ENCODE assay signal across 8 cellular contexts in genomic region chr10:103584216-103585010, GRCh38.
A peak's percentile ranks its signal among the peaks of the same experiment; 100 is the strongest.
DNase-seq lines count a peak whose midpoint lies in the region; ATAC-seq, FAIRE-seq and TF ChIP-seq lines count a peak whose summit lies in the region.

No MANE protein-coding gene starts in this region.

- TF ChIP-seq CTCF in foreskin fibroblast (IDR thresholded peaks at IDR 0.05; ENCODE audit: low read depth, low read length) = no peak

- peaks cover 0 to 3% of the 10 kb centered on the region in 2 donors for H3K4me1 ChIP-seq in small intestine (ENCODE audit: control insufficient read depth in 2 of 2, insufficient read depth in 1 of 2, low read depth in 1 of 2, low read length in 1 of 2)

- H3K9me3 ChIP-seq in small intestine (ENCODE audit: control insufficient read depth, low read depth) = no peaks in the 10 kb centered on the region

- H3K4me3 ChIP-seq in foreskin fibroblast (ENCODE audit: low read depth in 1 of 2, low read length in 2 of 2) (peak overlapping the region; percentile 44 to 57), small intestine (ENCODE audit: low read depth in 1 of 2, low read length in 2 of 2) (peak overlapping the region in 1 of 2 donors; percentile 59)

- 12 to 39% (median 25%) methylated on average over 83 to 111 of the region's 111 CpGs for WGBS in small intestine, 3 donors

- ATAC-seq in HG02678 (IDR thresholded peaks at IDR 0.05; ENCODE audit: unreplicated experiment) (peak; percentile 55), GM19395 (IDR thresholded peaks at IDR 0.05; ENCODE audit: unreplicated experiment) (no peak)

- FAIRE-seq in small intestine (lab: Jason Lieb, UNC) = no peak

- H3K27ac ChIP-seq in small intestine (ENCODE audit: low read depth in 1 of 2, low read length in 1 of 2) = peak overlapping the region in 1 of 2 donors; percentile 9

- peaks cover 0 to 1% of the 10 kb centered on the region in 2 donors for H3K36me3 ChIP-seq in small intestine (ENCODE audit: control insufficient read depth in 2 of 2, insufficient read depth in 2 of 2, low read length in 2 of 2)

- H3K27me3 ChIP-seq in small intestine (ENCODE audit: control insufficient read depth in 2 of 2, insufficient read depth in 2 of 2, low read length in 2 of 2) = no peaks in the 10 kb centered on the region

- DNase-seq in activated CD8-positive, alpha-beta memory T cell treated with anti-CD3 and anti-CD28 coated beads, Interleukin-2, amount 50 U/mL, for 1 hour (ENCODE audit: extremely low read depth) = peak; percentile 21
- DNase-seq in foreskin fibroblast (peak; percentile 52 to 80), small intestine (no peak), epidermal melanocyte (ENCODE audit: insufficient read length, low spot score) (no peak), COR-L47 (lab: John Stamatoyannopoulos, UW) (no peak)
- peak in 3 of 4 experiments; percentile 33 to 50 (median 42) for DNase-seq in stimulated activated CD4-positive, alpha-beta T cell treated with anti-CD3 and anti-CD28 coated beads, Interleukin-1b, Interleukin-23, amount 100 ng/mL, for 24 hours (ENCODE audit: low read depth in 4 of 4, low spot score in 1 of 4)

Comparison
In these comparisons a context has a peak if more than half of its experiments do, and no peak if none do; other contexts are left out.
1. DNase-seq: peak in activated CD8-positive, alpha-beta memory T cell treated with anti-CD3 and anti-CD28 coated beads, Interleukin-2, amount 50 U/mL, for 1 hour (single experiment), foreskin fibroblast (2 of 2) and stimulated activated CD4-positive, alpha-beta T cell treated with anti-CD3 and anti-CD28 coated beads, Interleukin-1b, Interleukin-23, amount 100 ng/mL, for 24 hours (3 of 4); none in small intestine (single experiment), epidermal melanocyte (single experiment) and COR-L47 (single experiment).